In the genomic region with DNA sequence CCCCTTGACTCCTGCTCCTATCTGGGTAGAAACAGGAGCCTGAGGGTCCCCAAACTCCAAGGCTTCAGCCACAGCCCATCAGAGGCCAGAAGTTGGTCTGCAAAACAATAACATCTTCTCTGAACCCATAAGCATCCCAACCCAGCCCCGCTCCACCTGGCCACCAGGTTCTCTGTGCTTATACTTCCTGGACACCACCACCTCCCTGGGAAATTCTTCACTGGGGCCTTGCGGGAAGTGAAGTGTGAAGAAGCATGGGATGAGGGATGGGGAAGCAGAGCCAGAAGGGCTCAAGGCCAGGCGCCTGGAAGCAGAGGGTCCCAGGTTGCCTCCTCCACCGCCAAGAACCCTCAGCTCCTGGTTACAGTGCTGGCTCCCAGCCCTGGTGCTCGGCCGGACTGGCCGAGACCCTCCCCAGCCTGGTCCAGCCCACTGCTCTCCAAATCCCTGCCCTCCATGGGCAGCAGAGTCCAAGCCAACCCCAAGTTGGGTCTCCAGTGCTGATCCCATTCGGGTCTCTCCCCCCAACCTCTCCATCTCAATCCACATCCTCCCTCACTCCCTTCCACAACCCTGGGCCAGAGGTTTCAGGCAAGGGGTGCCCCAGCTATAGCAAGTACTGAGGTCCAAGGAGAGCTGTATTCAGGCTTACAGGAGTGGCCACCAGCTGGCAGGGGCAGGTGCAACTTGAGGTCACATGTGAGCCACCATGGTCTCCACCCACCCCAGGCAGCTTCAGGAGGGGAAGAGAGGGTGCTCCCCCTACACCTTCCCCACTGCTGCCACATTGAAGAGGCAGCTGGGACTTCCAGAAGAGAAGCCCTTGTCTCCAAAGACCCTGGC, we compare ENCODE assay signal across 11 cellular contexts.
DNase-seq lines count a peak whose midpoint lies in the region; ATAC-seq and TF ChIP-seq lines count a peak whose summit lies in the region.
"Had no signal": no experiment of that assay in that cellular context is flagged by ENCODE, and none has a peak within 500 bp of the region (broad histone marks: within the 10 kb centered on the region; RNA-seq: fewer than 3 reads in every experiment).

No MANE protein-coding gene starts in this region.

- H3K9me3 ChIP-seq in esophagus (ENCODE audit: control insufficient read depth in 2 of 2, insufficient read depth in 1 of 2, low read depth in 1 of 2, low read length in 1 of 2) (no peaks in the 10 kb centered on the region), muscle layer of duodenum (ENCODE audit: control insufficient read depth in 1 of 2, low read length in 2 of 2) (no peaks in the 10 kb centered on the region), transverse colon (no peaks in the 10 kb centered on the region)

- H3K27me3 Mint-ChIP-seq in activated naive CD8-positive, alpha-beta T cell treated with anti-CD3 and anti-CD28 coated beads, Interleukin-2, amount 50 U/mL, for 24 hours = peaks cover 12% of the 10 kb centered on the region

- TF ChIP-seq POLR2A in transverse colon (IDR thresholded peaks at IDR 0.05) = no peak

- H3K27ac ChIP-seq in esophagus (ENCODE audit: low read depth in 2 of 2, low read length in 1 of 2) (peak overlapping the region; percentile 81 to 92), muscle layer of duodenum (ENCODE audit: low read length) (peak overlapping the region; percentile 97), transverse colon (peak overlapping the region; percentile 85 to 95 (median 89))

- peaks cover 0 to 18% of the 10 kb centered on the region in 2 donors for H3K4me1 ChIP-seq in esophagus (ENCODE audit: control insufficient read depth in 2 of 2, insufficient read depth in 2 of 2, low read length in 1 of 2)
- H3K4me1 ChIP-seq in muscle layer of duodenum (ENCODE audit: control insufficient read depth in 1 of 2, insufficient read depth in 2 of 2, low read length in 2 of 2) = peaks cover 35 to 87% of the 10 kb centered on the region in 2 donors
- peaks cover under 1 to 48% (median 21%) of the 10 kb centered on the region in 4 donors for H3K4me1 ChIP-seq in transverse colon

- WGBS in esophagus, 2 donors = 60 to 62% methylated on average over 8 of the region's 8 CpGs
- 72% methylated on average over 8 of the region's 8 CpGs; no CpG with 5 or more reads in 1 of the 2 donors for WGBS in transverse colon (ENCODE audit: low coverage in 1 of 2), 2 donors

- H3K27ac Mint-ChIP-seq in activated naive CD8-positive, alpha-beta T cell treated with anti-CD3 and anti-CD28 coated beads, Interleukin-2, amount 50 U/mL, for 24 hours = no peak overlapping the region
- H3K27ac Mint-ChIP-seq: activated T-cell treated with anti-CD3 and anti-CD28 coated beads, Interleukin-2, amount 50 U/mL, for 24 hours had no signal

- ATAC-seq in activated naive CD8-positive, alpha-beta T cell treated with anti-CD3 and anti-CD28 coated beads, Interleukin-2, amount 50 U/mL, for 24 hours = no peak
- no peak for ATAC-seq in HG03520 (IDR thresholded peaks at IDR 0.05; ENCODE audit: unreplicated experiment)

- in situ Hi-C loops in transverse colon (cut with MboI; ENCODE audit: low pct_ligation_motif_present in 1 of 4, low pct_unique_long_range_greater_than_20kb in 1 of 4, low sequenced_read_pairs in 3 of 4) = no loop called here

- no peaks in the 10 kb centered on the region for H3K36me3 ChIP-seq in esophagus (ENCODE audit: control insufficient read depth in 2 of 2, insufficient read depth in 2 of 2, low read length in 1 of 2)
- peaks cover 0 to 3% of the 10 kb centered on the region in 2 donors for H3K36me3 ChIP-seq in muscle layer of duodenum (ENCODE audit: control insufficient read depth in 1 of 2, insufficient read depth in 2 of 2, low read length in 2 of 2)
- no peaks in the 10 kb centered on the region for H3K36me3 ChIP-seq in transverse colon

- intact Hi-C loops in transverse colon (cut with DNase I; ENCODE audit: low total_unique reads) = loop anchor here (5.0 kb wide), 1 partner anchor 45 kb away; no protein-coding TSS in a partner anchor

- H3K4me3 ChIP-seq in esophagus (ENCODE audit: low read depth in 1 of 2, low read length in 2 of 2) (peak overlapping the region; percentile 49 to 56), muscle layer of duodenum (ENCODE audit: low read depth in 1 of 2, low read length in 2 of 2) (peak overlapping the region; percentile 83 to 90), transverse colon (peak overlapping the region; percentile 38 to 50 (median 42))

- peaks cover 2% of the 10 kb centered on the region for H3K4me1 Mint-ChIP-seq in activated naive CD8-positive, alpha-beta T cell treated with anti-CD3 and anti-CD28 coated beads, Interleukin-2, amount 50 U/mL, for 24 hours

- TF ChIP-seq EP300 in transverse colon (IDR thresholded peaks at IDR 0.05; ENCODE audit: low read depth) = no peak

- no peak for TF ChIP-seq CTCF in transverse colon (IDR thresholded peaks at IDR 0.05)

- no peak overlapping the region for H3K4me3 Mint-ChIP-seq in activated naive CD8-positive, alpha-beta T cell treated with anti-CD3 and anti-CD28 coated beads, Interleukin-2, amount 50 U/mL, for 24 hours
- H3K4me3 Mint-ChIP-seq: activated T-cell treated with anti-CD3 and anti-CD28 coated beads, Interleukin-2, amount 50 U/mL, for 24 hours had no signal

- H3K36me3 Mint-ChIP-seq in activated naive CD8-positive, alpha-beta T cell treated with anti-CD3 and anti-CD28 coated beads, Interleukin-2, amount 50 U/mL, for 24 hours (ENCODE audit: low read depth) = no peaks in the 10 kb centered on the region

- no peaks in the 10 kb centered on the region for H3K9me3 Mint-ChIP-seq in activated naive CD8-positive, alpha-beta T cell treated with anti-CD3 and anti-CD28 coated beads, Interleukin-2, amount 50 U/mL, for 24 hours
- H3K9me3 Mint-ChIP-seq: activated T-cell treated with anti-CD3 and anti-CD28 coated beads, Interleukin-2, amount 50 U/mL, for 24 hours had no signal

- DNase-seq in NCI-H748 (lab: John Stamatoyannopoulos, UW; ENCODE audit: unreplicated experiment) (peak; percentile 10), NCI-H748 treated with DMSO at 0.1 percent for 48 hours (lab: John Stamatoyannopoulos, UW) (no peak), transverse colon (no peak), SIG-M5 treated with dmso at 0.1 percent for 504 hours (lab: John Stamatoyannopoulos, UW; ENCODE audit: unreplicated experiment) (no peak)
- no peak for DNase-seq in activated naive CD8-positive, alpha-beta T cell treated with anti-CD3 and anti-CD28 coated beads, Interleukin-2, amount 50 U/mL, for 24 hours
- DNase-seq: 8988T; activated T-cell treated with anti-CD3 and anti-CD28 coated beads, Interleukin-2, amount 50 U/mL, for 24 hours; NK-92 treated with Interleukin-12 subunit alpha and Interleukin-12 subunit beta, amount 100 ng/mL, for 24 hours had no signal

- H3K27me3 ChIP-seq in esophagus (ENCODE audit: control insufficient read depth in 1 of 2, insufficient read depth in 2 of 2, low read length in 2 of 2) (no peaks in the 10 kb centered on the region), muscle layer of duodenum (ENCODE audit: low read depth, low read length) (no peaks in the 10 kb centered on the region), transverse colon (no peaks in the 10 kb centered on the region)
